28 cellular contexts compared by ENCODE assay signal in genomic region chr7:91357379-91357778, GRCh38.
A peak's percentile ranks its signal among the peaks of the same experiment; 100 is the strongest.
DNase-seq lines count a peak whose midpoint lies in the region; FAIRE-seq and TF ChIP-seq lines count a peak whose summit lies in the region.
"Had no signal": no experiment of that assay in that cellular context is flagged by ENCODE, and none has a peak within 500 bp of the region (broad histone marks: within the 10 kb centered on the region; RNA-seq: fewer than 3 reads in every experiment).

No MANE protein-coding gene starts in this region.

- no TSS peak for BruUV-seq in mammary epithelial cell (replicated peaks; lab: Mats Ljungman, UMichigan)

- 100% methylated on average over 1 of the region's 1 CpG for whole genome bisulfite sequencing in mammary epithelial cell (ENCODE audit: low coverage, missing lambda C conversion rate)

- no peaks in the 10 kb centered on the region for H3K36me3 ChIP-seq in mammary epithelial cell (ENCODE audit: insufficient read depth, low read length)
- no peaks in the 10 kb centered on the region for H3K36me3 ChIP-seq in left ventricle myocardium inferior
- H3K36me3 ChIP-seq in CD8-positive, alpha-beta memory T cell (ENCODE audit: insufficient read depth, low read length) = no peaks in the 10 kb centered on the region
- H3K36me3 ChIP-seq: heart right ventricle, SJSA1 had no signal

- H3K4me2 ChIP-seq in mammary epithelial cell (ENCODE audit: insufficient read depth, low read depth, low read length) = no peak overlapping the region

- dilution Hi-C loops in mammary epithelial cell (cut with HindIII; ENCODE audit: low sequenced_read_pairs) = no loop called here

- H3K27ac ChIP-seq in mammary epithelial cell (ENCODE audit: insufficient read depth, low read depth, low read length) (no peak overlapping the region), left ventricle myocardium inferior (replicated peaks) (no peak overlapping the region)
- no peak overlapping the region for H3K27ac ChIP-seq in CD8-positive, alpha-beta memory T cell (ENCODE audit: low read depth, low read length)
- H3K27ac ChIP-seq: heart right ventricle, SJSA1 had no signal

- intact Hi-C loops in mammary epithelial cell (cut with micrococcal nuclease) (no loop called here), left ventricle myocardium inferior (cut with micrococcal nuclease) (no loop called here)

- FAIRE-seq in D721Med (lab: Jason Lieb, UNC) = peak; percentile 72
- FAIRE-seq: GM18507, HepG2 had no signal

- no peaks in the 10 kb centered on the region for H3K9me3 ChIP-seq in mammary epithelial cell (replicated peaks; ENCODE audit: insufficient read depth, low read length)
- no peaks in the 10 kb centered on the region for H3K9me3 ChIP-seq in left ventricle myocardium inferior (replicated peaks)
- no peaks in the 10 kb centered on the region for H3K9me3 ChIP-seq in CD8-positive, alpha-beta memory T cell (ENCODE audit: low read length)
- H3K9me3 ChIP-seq: heart right ventricle, SJSA1 had no signal

- H3K4me1 Mint-ChIP-seq in CD8-positive, alpha-beta memory T cell = no peaks in the 10 kb centered on the region
- H3K4me1 Mint-ChIP-seq: activated CD4-positive, alpha-beta T cell treated with anti-CD3 and anti-CD28 coated beads, Interleukin-2, amount 10 ng/mL, durations not matched to agents 24 days and 14 days; activated CD8-positive, alpha-beta memory T cell treated with anti-CD3 and anti-CD28 coated beads, Interleukin-2, amount 10 ng/mL, durations not matched to agents 7 days and 5 days; B cell; naive thymus-derived CD8-positive, alpha-beta T cell had no signal

- DNase-seq in D721Med (ENCODE audit: insufficient read length, low spot score) (no peak), NCI-H82 treated with DMSO at 0.1 percent for 48 hours (lab: John Stamatoyannopoulos, UW; ENCODE audit: unreplicated experiment) (peak; percentile 74), mammary epithelial cell (peak; percentile 67), kidney glomerular epithelial cell (lab: John Stamatoyannopoulos, UW) (peak; percentile 14), left ventricle myocardium inferior (no peak), NCI-H226 (no peak)
- no peak for DNase-seq in activated CD4-positive, alpha-beta T cell treated with anti-CD3 and anti-CD28 coated beads for 4 hours
- no peak for DNase-seq in CD8-positive, alpha-beta memory T cell
- DNase-seq: activated CD4-positive, alpha-beta T cell treated with anti-CD3 and anti-CD28 coated beads, Interleukin-2, amount 10 ng/mL, durations not matched to agents 24 days and 14 days; activated CD8-positive, alpha-beta memory T cell treated with anti-CD3 and anti-CD28 coated beads, Interleukin-2, amount 10 ng/mL, durations not matched to agents 7 days and 5 days; activated naive CD4-positive, alpha-beta T cell treated with anti-CD3 and anti-CD28 coated beads, Interleukin-2, amount 50 U/mL, for 16 hours; aorta; caudate nucleus; endodermal cell; GF-D8; heart right ventricle; Kasumi-1; naive thymus-derived CD8-positive, alpha-beta T cell; NCI-H1048; NCI-H2029; NK-92 treated with Interleukin-12 subunit alpha and Interleukin-12 subunit beta, amount 100 ng/mL, for 24 hours; T-helper 2 cell had no signal

- H3K4me3 Mint-ChIP-seq in CD8-positive, alpha-beta memory T cell = no peak overlapping the region
- H3K4me3 Mint-ChIP-seq: activated CD4-positive, alpha-beta T cell treated with anti-CD3 and anti-CD28 coated beads, Interleukin-2, amount 10 ng/mL, durations not matched to agents 24 days and 14 days; activated CD8-positive, alpha-beta memory T cell treated with anti-CD3 and anti-CD28 coated beads, Interleukin-2, amount 10 ng/mL, durations not matched to agents 7 days and 5 days; activated T-helper 1 cell treated with anti-CD3 and anti-CD28 coated beads, Interleukin-12 subunit alpha, Interleukin-12 subunit beta, Interleukin-2, Interleukin-4 antibody, amounts not matched to agents 30 ng/mL and 10 ng/mL and 1 ng/mL, durations not matched to agents 14 hours and 24 hours and 36 hours; B cell; endodermal cell; mesothelial cell of epicardium; naive thymus-derived CD8-positive, alpha-beta T cell had no signal

- H3K4me1 ChIP-seq in mammary epithelial cell (ENCODE audit: insufficient read depth, low read length) (no peaks in the 10 kb centered on the region), left ventricle myocardium inferior (no peaks in the 10 kb centered on the region)
- H3K4me1 ChIP-seq in CD8-positive, alpha-beta memory T cell (ENCODE audit: insufficient read depth, low read length) = no peaks in the 10 kb centered on the region
- H3K4me1 ChIP-seq: heart right ventricle, SJSA1 had no signal

- peaks cover 0 to 7% (median 0%) of the 10 kb centered on the region in 5 donors for H3K9me3 Mint-ChIP-seq in CD8-positive, alpha-beta memory T cell
- H3K9me3 Mint-ChIP-seq: activated CD4-positive, alpha-beta T cell treated with anti-CD3 and anti-CD28 coated beads, Interleukin-2, amount 10 ng/mL, durations not matched to agents 24 days and 14 days; activated T-helper 1 cell treated with anti-CD3 and anti-CD28 coated beads, Interleukin-12 subunit alpha, Interleukin-12 subunit beta, Interleukin-2, Interleukin-4 antibody, amounts not matched to agents 30 ng/mL and 10 ng/mL and 1 ng/mL, durations not matched to agents 14 hours and 24 hours and 36 hours; endodermal cell; naive thymus-derived CD8-positive, alpha-beta T cell had no signal

- H2AFZ ChIP-seq in mammary epithelial cell (ENCODE audit: low read depth, low read length) = no peak overlapping the region

- no peak overlapping the region for H3K27ac Mint-ChIP-seq in CD8-positive, alpha-beta memory T cell
- H3K27ac Mint-ChIP-seq: activated CD4-positive, alpha-beta T cell treated with anti-CD3 and anti-CD28 coated beads, Interleukin-2, amount 10 ng/mL, durations not matched to agents 24 days and 14 days; activated CD8-positive, alpha-beta memory T cell treated with anti-CD3 and anti-CD28 coated beads, Interleukin-2, amount 10 ng/mL, durations not matched to agents 7 days and 5 days; activated T-helper 1 cell treated with anti-CD3 and anti-CD28 coated beads, Interleukin-12 subunit alpha, Interleukin-12 subunit beta, Interleukin-2, Interleukin-4 antibody, amounts not matched to agents 30 ng/mL and 10 ng/mL and 1 ng/mL, durations not matched to agents 14 hours and 24 hours and 36 hours; B cell; endodermal cell had no signal

- TF ChIP-seq CTCF in D721Med (IDR thresholded peaks at IDR 0.05; ENCODE audit: insufficient read depth, missing control alignments) (no peak), mammary epithelial cell (conservative IDR thresholded peaks at IDR 0.05 in 1 of 2, IDR thresholded peaks at IDR 0.05 in 1 of 2; ENCODE audit: extremely low read depth in 1 of 2, insufficient read depth in 1 of 2, low read depth in 1 of 2, low read length in 2 of 2) (no peak), left ventricle myocardium inferior (IDR thresholded peaks at IDR 0.05; ENCODE audit: borderline replicate concordance) (no peak)

- CTCF ChIA-PET in mammary epithelial cell (lab: Charles Lee; ENCODE audit: low non-redundant PET) = no interaction called here
- CTCF ChIA-PET in CD8-positive, alpha-beta memory T cell (lab: Charles Lee) = no interaction called here

- H4K20me1 ChIP-seq in mammary epithelial cell (ENCODE audit: insufficient read depth, low read length) = no peaks in the 10 kb centered on the region

- H3K36me3 Mint-ChIP-seq in CD8-positive, alpha-beta memory T cell = no peaks in the 10 kb centered on the region
- H3K36me3 Mint-ChIP-seq: activated CD8-positive, alpha-beta memory T cell treated with anti-CD3 and anti-CD28 coated beads, Interleukin-2, amount 10 ng/mL, durations not matched to agents 7 days and 5 days; mesothelial cell of epicardium; naive thymus-derived CD8-positive, alpha-beta T cell had no signal

- no peaks in the 10 kb centered on the region for H3K27me3 Mint-ChIP-seq in CD8-positive, alpha-beta memory T cell
- H3K27me3 Mint-ChIP-seq: activated CD4-positive, alpha-beta T cell treated with anti-CD3 and anti-CD28 coated beads, Interleukin-2, amount 10 ng/mL, durations not matched to agents 24 days and 14 days; activated CD8-positive, alpha-beta memory T cell treated with anti-CD3 and anti-CD28 coated beads, Interleukin-2, amount 10 ng/mL, durations not matched to agents 7 days and 5 days had no signal

- POLR2A ChIA-PET in CD8-positive, alpha-beta memory T cell (lab: Charles Lee) = no interaction called here

- in situ Hi-C loops in mammary epithelial cell (cut with MboI; ENCODE audit: low sequenced_read_pairs in 2 of 2) = no loop called here

- no peak overlapping the region for H3K4me3 ChIP-seq in mammary epithelial cell (replicated peaks in 1 of 3; ENCODE audit: insufficient read depth in 1 of 3, low read depth in 2 of 3, low read length in 3 of 3)
- no peak overlapping the region for H3K4me3 ChIP-seq in left ventricle myocardium inferior
- H3K4me3 ChIP-seq in CD8-positive, alpha-beta memory T cell (ENCODE audit: low read length) = no peak overlapping the region
- H3K4me3 ChIP-seq: heart right ventricle, SJSA1 had no signal

- H3K27me3 ChIP-seq in mammary epithelial cell (ENCODE audit: insufficient read depth, low read length) (peaks cover 21% of the 10 kb centered on the region), left ventricle myocardium inferior (ENCODE audit: low read depth) (no peaks in the 10 kb centered on the region)
- no peaks in the 10 kb centered on the region for H3K27me3 ChIP-seq in CD8-positive, alpha-beta memory T cell (ENCODE audit: insufficient read depth, low read length, poor library complexity, severe bottlenecking)
- H3K27me3 ChIP-seq: SJSA1 had no signal

- no peak overlapping the region for H3K9ac ChIP-seq in mammary epithelial cell (ENCODE audit: insufficient read depth, low read length)

- no peaks in the 10 kb centered on the region for H3K79me2 ChIP-seq in mammary epithelial cell (ENCODE audit: insufficient read depth, low read length)

Comparison
In these comparisons a context has a peak if more than half of its experiments do, and no peak if none do; other contexts are left out.
1. DNase-seq: peak in NCI-H82 treated with DMSO at 0.1 percent for 48 hours (single experiment), mammary epithelial cell (single experiment) and kidney glomerular epithelial cell (single experiment); none in D721Med (single experiment), left ventricle myocardium inferior (single experiment), NCI-H226 (single experiment), activated CD4-positive, alpha-beta T cell treated with anti-CD3 and anti-CD28 coated beads for 4 hours (0 of 2) and CD8-positive, alpha-beta memory T cell (0 of 5).